Comparison of ENCODE assay signal across 1 cellular context in the genomic region with DNA sequence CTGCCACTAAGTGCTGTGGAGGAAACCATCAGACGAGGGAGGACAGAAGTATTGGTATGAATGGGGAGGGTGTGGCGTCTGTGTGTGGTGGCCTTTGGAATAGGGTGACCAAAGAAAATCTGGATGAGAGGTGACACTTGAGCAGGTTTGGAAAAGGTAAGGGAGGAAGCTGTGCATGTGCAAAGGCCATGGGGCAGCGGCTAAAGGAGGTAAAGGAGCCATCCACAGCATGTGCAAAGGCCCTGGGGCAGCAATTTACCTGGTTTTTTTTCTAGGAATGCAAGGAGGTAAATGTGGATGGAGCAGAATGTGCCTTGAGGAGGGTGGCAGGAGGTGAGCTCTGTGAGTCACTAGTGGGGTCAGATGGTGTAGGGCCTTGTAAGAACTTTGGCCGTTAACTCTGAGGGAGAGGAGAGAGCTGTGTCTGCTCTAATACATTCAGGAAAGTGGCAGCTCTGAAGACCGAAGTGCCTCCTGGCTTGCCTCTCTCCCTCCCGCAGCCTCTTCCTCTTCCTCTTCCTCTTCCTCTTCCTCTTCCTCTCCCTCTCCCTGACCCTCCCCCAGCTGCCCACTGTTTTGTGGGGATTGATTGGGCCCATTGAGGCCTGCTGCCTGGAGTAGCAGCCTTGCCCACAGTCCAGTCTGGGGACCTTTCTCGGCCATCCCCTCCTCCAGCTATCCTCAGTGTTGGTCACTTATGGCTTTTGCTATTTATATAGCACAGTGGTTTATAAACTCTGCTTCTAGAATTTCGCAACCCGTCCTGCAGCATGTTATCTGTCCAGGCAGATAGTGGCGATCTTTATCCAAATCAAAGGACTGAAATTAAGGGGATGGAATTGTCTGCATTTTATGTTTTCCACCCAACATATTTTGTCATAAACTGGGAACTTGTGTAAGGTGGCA.
TF ChIP-seq lines count a peak whose summit lies in the region.

No MANE protein-coding gene starts in this region.

TF ChIP-seq in HEK293, 187 proteins besides CTCF, POLR2A, EP300 and RAD21 (continued from another document):
- no peak for TF ChIP-seq ZNF639 (tag by site-specific recombination; IDR thresholded peaks at IDR 0.05)
- TF ChIP-seq ZNF645 (tag by site-specific recombination; IDR thresholded peaks at IDR 0.05): no peak
- TF ChIP-seq PRDM1 (tag by site-specific recombination; IDR thresholded peaks at IDR 0.05): no peak
- TF ChIP-seq, protein P1, sequence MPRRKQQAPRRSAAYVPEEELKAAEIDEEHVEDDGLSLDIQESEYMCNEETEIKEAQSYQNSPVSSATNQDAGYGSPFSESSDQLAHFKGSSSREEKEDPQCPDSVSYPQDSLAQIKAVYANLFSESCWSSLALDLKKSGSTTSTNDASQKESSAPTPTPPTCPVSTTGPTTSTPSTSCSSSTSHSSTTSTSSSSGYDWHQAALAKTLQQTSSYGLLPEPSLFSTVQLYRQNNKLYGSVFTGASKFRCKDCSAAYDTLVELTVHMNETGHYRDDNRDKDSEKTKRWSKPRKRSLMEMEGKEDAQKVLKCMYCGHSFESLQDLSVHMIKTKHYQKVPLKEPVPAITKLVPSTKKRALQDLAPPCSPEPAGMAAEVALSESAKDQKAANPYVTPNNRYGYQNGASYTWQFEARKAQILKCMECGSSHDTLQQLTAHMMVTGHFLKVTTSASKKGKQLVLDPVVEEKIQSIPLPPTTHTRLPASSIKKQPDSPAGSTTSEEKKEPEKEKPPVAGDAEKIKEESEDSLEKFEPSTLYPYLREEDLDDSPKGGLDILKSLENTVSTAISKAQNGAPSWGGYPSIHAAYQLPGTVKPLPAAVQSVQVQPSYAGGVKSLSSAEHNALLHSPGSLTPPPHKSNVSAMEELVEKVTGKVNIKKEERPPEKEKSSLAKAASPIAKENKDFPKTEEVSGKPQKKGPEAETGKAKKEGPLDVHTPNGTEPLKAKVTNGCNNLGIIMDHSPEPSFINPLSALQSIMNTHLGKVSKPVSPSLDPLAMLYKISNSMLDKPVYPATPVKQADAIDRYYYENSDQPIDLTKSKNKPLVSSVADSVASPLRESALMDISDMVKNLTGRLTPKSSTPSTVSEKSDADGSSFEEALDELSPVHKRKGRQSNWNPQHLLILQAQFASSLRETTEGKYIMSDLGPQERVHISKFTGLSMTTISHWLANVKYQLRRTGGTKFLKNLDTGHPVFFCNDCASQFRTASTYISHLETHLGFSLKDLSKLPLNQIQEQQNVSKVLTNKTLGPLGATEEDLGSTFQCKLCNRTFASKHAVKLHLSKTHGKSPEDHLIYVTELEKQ (tag by site-specific recombination; IDR thresholded peaks at IDR 0.05; ENCODE audit: borderline replicate concordance): no peak
- no peak for TF ChIP-seq ZSCAN18 (tag by site-specific recombination; IDR thresholded peaks at IDR 0.05)
- TF ChIP-seq ZNF10 (tag by site-specific recombination; IDR thresholded peaks at IDR 0.05): no peak
- TF ChIP-seq ZNF664 (tag by site-specific recombination; IDR thresholded peaks at IDR 0.05): no peak
- TF ChIP-seq, protein P2, sequence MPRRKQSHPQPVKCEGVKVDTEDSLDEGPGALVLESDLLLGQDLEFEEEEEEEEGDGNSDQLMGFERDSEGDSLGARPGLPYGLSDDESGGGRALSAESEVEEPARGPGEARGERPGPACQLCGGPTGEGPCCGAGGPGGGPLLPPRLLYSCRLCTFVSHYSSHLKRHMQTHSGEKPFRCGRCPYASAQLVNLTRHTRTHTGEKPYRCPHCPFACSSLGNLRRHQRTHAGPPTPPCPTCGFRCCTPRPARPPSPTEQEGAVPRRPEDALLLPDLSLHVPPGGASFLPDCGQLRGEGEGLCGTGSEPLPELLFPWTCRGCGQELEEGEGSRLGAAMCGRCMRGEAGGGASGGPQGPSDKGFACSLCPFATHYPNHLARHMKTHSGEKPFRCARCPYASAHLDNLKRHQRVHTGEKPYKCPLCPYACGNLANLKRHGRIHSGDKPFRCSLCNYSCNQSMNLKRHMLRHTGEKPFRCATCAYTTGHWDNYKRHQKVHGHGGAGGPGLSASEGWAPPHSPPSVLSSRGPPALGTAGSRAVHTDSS (tag by site-specific recombination; IDR thresholded peaks at IDR 0.05): peak; percentile 83
- TF ChIP-seq ZNF623 (tag by site-specific recombination; IDR thresholded peaks at IDR 0.05): peak; percentile 99
- no peak for TF ChIP-seq ZNF184 (tag by site-specific recombination; IDR thresholded peaks at IDR 0.05)
